In the genomic region with DNA sequence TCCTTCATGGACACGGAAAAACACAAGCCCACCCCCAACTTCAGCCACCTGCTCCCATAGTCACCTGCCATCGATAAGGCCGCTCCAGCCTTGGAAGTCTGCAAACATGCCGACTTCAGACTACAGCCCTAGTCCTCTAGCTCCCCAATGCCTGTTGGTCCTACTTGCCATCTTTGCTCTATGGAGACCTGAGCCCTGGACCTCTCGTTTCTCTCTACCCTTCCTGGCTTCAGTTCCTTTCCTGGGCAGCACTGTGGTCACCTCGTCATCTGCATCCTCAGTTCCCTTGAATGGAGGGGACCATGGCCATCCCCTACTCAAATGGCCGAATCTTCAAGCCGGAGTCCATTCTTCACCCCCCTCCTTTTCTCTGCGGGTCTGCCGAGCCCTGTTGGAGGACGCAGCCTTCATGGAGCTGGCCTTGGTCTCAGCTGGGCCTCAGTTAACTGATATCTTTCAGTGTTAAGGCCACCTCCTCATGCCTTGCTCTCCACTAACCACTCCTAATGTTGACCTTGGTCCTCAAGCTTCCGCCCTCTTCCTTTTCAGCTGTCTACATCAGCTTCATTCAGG, we compare ENCODE assay signal across 23 cellular contexts. TPM values are rescaled to one million over a fixed set of nuclear protein-coding genes. Genes with fewer than 3 reads are reported as not detected.
"Had no signal": no experiment of that assay in that cellular context is flagged by ENCODE, and none has a peak within 500 bp of the region (broad histone marks: within the 10 kb centered on the region; RNA-seq: fewer than 3 reads in every experiment).

No MANE protein-coding gene starts in this region.

- H3K27me3 ChIP-seq: gastrocnemius medialis, ovary, thyroid gland, uterus had no signal

- H3K4me2 ChIP-seq: smooth muscle cell had no signal

- H3K4me3 ChIP-seq: dorsolateral prefrontal cortex, gastrocnemius medialis, heart right ventricle, mucosa of descending colon, ovary, smooth muscle cell, thyroid gland, upper lobe of left lung, uterus had no signal

- H3K36me3 ChIP-seq: gastrocnemius medialis, ovary, thyroid gland, upper lobe of left lung, uterus had no signal

- DNase-seq: cortex of kidney; dorsolateral prefrontal cortex; effector CD8-positive, alpha-beta T cell; gastrocnemius medialis; heart right ventricle; hypothalamus; kidney glomerular epithelial cell; mucosa of descending colon; naive thymus-derived CD8-positive, alpha-beta T cell; ovary; right cardiac atrium; stimulated activated CD4-positive, alpha-beta T cell treated with anti-CD3 and anti-CD28 coated beads, Interleukin-2, amount 100 ng/mL, for 48 hours; stimulated activated naive CD4-positive, alpha-beta T cell treated with Interleukin-2 at 50 U/mL for 16 hours; thyroid gland; uterus had no signal

- H3K27ac ChIP-seq: dorsolateral prefrontal cortex, gastrocnemius medialis, heart right ventricle, ovary, thyroid gland, upper lobe of left lung, uterus had no signal

- H3K9me3 ChIP-seq: gastrocnemius medialis, heart right ventricle, mucosa of descending colon, ovary, thyroid gland, upper lobe of left lung, uterus had no signal

- H3K4me1 ChIP-seq: thyroid gland, upper lobe of left lung, uterus had no signal

- ATAC-seq: gastrocnemius medialis; heart right ventricle; left lobe of liver; mucosa of descending colon; naive thymus-derived CD8-positive, alpha-beta T cell; right cardiac atrium had no signal

RNA-seq across cellular contexts. Expression of a gene that starts 47.7 kb away (rescaled TPM):
- total RNA-seq: fibroblast of villous mesenchyme; gastrocnemius medialis; left lobe of liver; mucosa of descending colon; naive thymus-derived CD8-positive, alpha-beta T cell; ovary; posterior vena cava; right cardiac atrium; smooth muscle cell; thyroid gland; upper lobe of left lung; uterus had no signal
- polyA plus RNA-seq: esophagus; naive thymus-derived CD8-positive, alpha-beta T cell; ovary; right cardiac atrium; smooth muscle cell had no signal

RNA-seq across cellular contexts. Expression of a gene that starts 48.4 kb away (rescaled TPM):
- total RNA-seq: fibroblast of villous mesenchyme; left lobe of liver; lower leg skin; mucosa of descending colon; naive thymus-derived CD8-positive, alpha-beta T cell; ovary; posterior vena cava; smooth muscle cell; thyroid gland; upper lobe of left lung; uterus had no signal
- polyA plus RNA-seq: esophagus; naive thymus-derived CD8-positive, alpha-beta T cell; neural cell; ovary had no signal
